Comparison of ENCODE assay signal across 29 cellular contexts in genomic region chr6:137743493-137743892, GRCh38.
A peak's percentile ranks its signal among the peaks of the same experiment; 100 is the strongest.
DNase-seq lines count a peak whose midpoint lies in the region; ATAC-seq, FAIRE-seq and TF ChIP-seq lines count a peak whose summit lies in the region.
"Had no signal": no experiment of that assay in that cellular context is flagged by ENCODE, and none has a peak within 500 bp of the region (broad histone marks: within the 10 kb centered on the region; RNA-seq: fewer than 3 reads in every experiment).

No MANE protein-coding gene starts in this region.

- H3K36me3 ChIP-seq in mammary epithelial cell (ENCODE audit: insufficient read depth, low read length) (no peaks in the 10 kb centered on the region), breast epithelium (no peaks in the 10 kb centered on the region), PC-3 (ENCODE audit: low read depth, low read length) (no peaks in the 10 kb centered on the region), K562 (ENCODE audit: control insufficient read depth, insufficient read depth, low read length) (no peaks in the 10 kb centered on the region), tibial artery (no peaks in the 10 kb centered on the region)
- H3K36me3 ChIP-seq: left lung, pancreas, Peyer's patch, stomach had no signal

- H3K4me3 ChIP-seq in mammary epithelial cell (replicated peaks in 1 of 3; ENCODE audit: insufficient read depth in 1 of 3, low read depth in 2 of 3, low read length in 3 of 3) (no peak overlapping the region), breast epithelium (no peak overlapping the region), PC-3 (ENCODE audit: low read length) (no peak overlapping the region; the same call in 1 of the 2 replicates), K562 (no peak overlapping the region), tibial artery (no peak overlapping the region)
- H3K4me3 ChIP-seq: body of pancreas, left lung, pancreas, Peyer's patch, stomach had no signal

- CTCF ChIA-PET in mammary epithelial cell (lab: Charles Lee; ENCODE audit: low non-redundant PET) (no interaction called here), PC-3 (lab: Charles Lee) (no interaction called here), K562 (lab: Yijun Ruan, JAX; ENCODE audit: low intra/inter-chr PET ratio) (interaction anchor here (0.5 kb wide), 1 partner anchor 681 kb away, joined by 4 read pairs; no protein-coding TSS in a partner anchor)

- dilution Hi-C loops in mammary epithelial cell (cut with HindIII; ENCODE audit: low sequenced_read_pairs), result no loop called here

- DNase-seq in mammary epithelial cell (peak; percentile 87), breast epithelium (ENCODE audit: low spot score in 2 of 2) (no peak), PC-3 (peak; percentile 75), K562 (ENCODE audit: extremely low read depth in 1 of 4, low spot score in 3 of 4) (no peak), renal cortical epithelial cell (ENCODE audit: low read depth) (peak; percentile 29), GM19239 (ENCODE audit: insufficient read length, low spot score) (no peak), tibial artery (no peak)
- DNase-seq: activated CD4-positive, alpha-beta memory T cell treated with anti-CD3 and anti-CD28 coated beads for 36 hours; activated CD8-positive, alpha-beta memory T cell treated with anti-CD3 and anti-CD28 coated beads, Interleukin-2, amount 50 U/mL, for 48 hours; activated naive CD4-positive, alpha-beta T cell treated with anti-CD3 and anti-CD28 coated beads for 36 hours; body of pancreas; cerebellar nuclear complex; dermis blood vessel endothelial cell; hypothalamus; immature natural killer cell; IMR-90; left lung; mesenchymal stem cell; NCI-H1048; NCI-H1694; NCI-H748 treated with DMSO at 0.1 percent for 48 hours; pancreas; Peyer's patch; retina; SHP77 treated with DMSO at 0.1 percent for 48 hours; stomach had no signal

- no peak overlapping the region for H3K4me2 ChIP-seq in mammary epithelial cell (ENCODE audit: insufficient read depth, low read depth, low read length)
- peak overlapping the region; percentile 48 for H3K4me2 ChIP-seq in PC-3 (ENCODE audit: low read length)
- H3K4me2 ChIP-seq in K562 (ENCODE audit: insufficient read depth, low read length), result no peak overlapping the region

- H3K9me2 ChIP-seq in PC-3 (replicated peaks; ENCODE audit: low read length), result no peaks in the 10 kb centered on the region

- H3K9me1 ChIP-seq in K562 (ENCODE audit: control insufficient read depth, insufficient read depth, low read length), result no peaks in the 10 kb centered on the region

- no peak for TF ChIP-seq CTCF in mammary epithelial cell (conservative IDR thresholded peaks at IDR 0.05 in 1 of 2, IDR thresholded peaks at IDR 0.05 in 1 of 2; ENCODE audit: extremely low read depth in 1 of 2, insufficient read depth in 1 of 2, low read depth in 1 of 2, low read length in 2 of 2)
- TF ChIP-seq CTCF in breast epithelium (IDR thresholded peaks at IDR 0.05), result no peak
- no peak for TF ChIP-seq CTCF in PC-3 (conservative IDR thresholded peaks at IDR 0.05; ENCODE audit: low read depth, low read length)
- no peak for TF ChIP-seq CTCF in K562 (IDR thresholded peaks at IDR 0.05 in 2 of 3, conservative IDR thresholded peaks at IDR 0.05 in 1 of 3; ENCODE audit: insufficient read depth in 2 of 3, low read depth in 1 of 3, low read length in 3 of 3)
- no peak for TF ChIP-seq CTCF in tibial artery (IDR thresholded peaks at IDR 0.05)

- in situ Hi-C loops in mammary epithelial cell (cut with MboI; ENCODE audit: low sequenced_read_pairs in 2 of 2) (no loop called here), K562 (cut with MboI) (no loop called here)

- H2AFZ ChIP-seq in mammary epithelial cell (ENCODE audit: low read depth, low read length) (no peak overlapping the region), PC-3 (ENCODE audit: low read length) (no peak overlapping the region), K562 (ENCODE audit: low read depth, low read length) (no peak overlapping the region)

- H3K79me2 ChIP-seq in mammary epithelial cell (ENCODE audit: insufficient read depth, low read length) (no peaks in the 10 kb centered on the region), PC-3 (ENCODE audit: low read length) (no peaks in the 10 kb centered on the region), K562 (ENCODE audit: control insufficient read depth, insufficient read depth, low read length) (no peaks in the 10 kb centered on the region)

- H3K27ac ChIP-seq in mammary epithelial cell (ENCODE audit: insufficient read depth, low read depth, low read length) (no peak overlapping the region), breast epithelium (no peak overlapping the region), PC-3 (ENCODE audit: low read length) (peak overlapping the region; percentile 65), K562 (ENCODE audit: extremely low read depth, low read depth, low read length) (no peak overlapping the region), tibial artery (no peak overlapping the region)
- H3K27ac ChIP-seq: body of pancreas, left lung, pancreas, Peyer's patch, stomach had no signal

- H3K9me3 ChIP-seq in mammary epithelial cell (replicated peaks; ENCODE audit: insufficient read depth, low read length), result no peaks in the 10 kb centered on the region
- H3K9me3 ChIP-seq in breast epithelium, result no peaks in the 10 kb centered on the region
- H3K9me3 ChIP-seq in PC-3 (ENCODE audit: low read length), result no peaks in the 10 kb centered on the region
- H3K9me3 ChIP-seq in K562 (replicated peaks; ENCODE audit: control insufficient read depth, insufficient read depth, low read depth, low read length), result no peaks in the 10 kb centered on the region
- no peaks in the 10 kb centered on the region for H3K9me3 ChIP-seq in tibial artery
- H3K9me3 ChIP-seq: body of pancreas, left lung, pancreas, Peyer's patch, stomach had no signal

- H4K20me1 ChIP-seq in mammary epithelial cell (ENCODE audit: insufficient read depth, low read length), result no peaks in the 10 kb centered on the region
- no peaks in the 10 kb centered on the region for H4K20me1 ChIP-seq in PC-3 (ENCODE audit: low read length)
- no peaks in the 10 kb centered on the region for H4K20me1 ChIP-seq in K562 (replicated peaks; ENCODE audit: control insufficient read depth, insufficient read depth, low read length)

- FAIRE-seq in K562 (lab: Jason Lieb, UNC) (no peak), GM19239 (lab: Jason Lieb, UNC) (no peak)
- FAIRE-seq: endometrium, pancreas had no signal

- intact Hi-C loops in mammary epithelial cell (cut with micrococcal nuclease), result no loop called here
- intact Hi-C loops in breast epithelium (cut with DNase I; ENCODE audit: low total_unique reads), result no loop called here
- intact Hi-C loops in PC-3 (cut with micrococcal nuclease), result no loop called here
- intact Hi-C loops in K562 (cut with micrococcal nuclease), result no loop called here
- intact Hi-C loops in tibial artery (cut with DNase I; ENCODE audit: low total_unique reads), result no loop called here

- no peak for TF ChIP-seq EP300 in K562 (IDR thresholded peaks at IDR 0.05; ENCODE audit: low read length)

- H3K9ac ChIP-seq in mammary epithelial cell (ENCODE audit: insufficient read depth, low read length) (no peak overlapping the region), PC-3 (ENCODE audit: low read length) (no peak overlapping the region), K562 (ENCODE audit: insufficient read depth in 1 of 2, low read depth in 2 of 2, low read length in 2 of 2) (no peak overlapping the region)

- no peaks in the 10 kb centered on the region for H3F3A ChIP-seq in PC-3 (ENCODE audit: low read length, unreplicated experiment)

- no peak for TF ChIP-seq POLR2A in breast epithelium (IDR thresholded peaks at IDR 0.05)
- TF ChIP-seq POLR2A in K562 (conservative IDR thresholded peaks at IDR 0.05), result no peak

- ATAC-seq in PC-3 (peak; percentile 78), K562 (no peak), HG03432 (IDR thresholded peaks at IDR 0.05; ENCODE audit: unreplicated experiment) (no peak)
- ATAC-seq: body of pancreas; CD8-positive, alpha-beta T cell; left lung; pancreas had no signal

- POLR2A ChIA-PET in PC-3 (lab: Charles Lee; ENCODE audit: unreplicated experiment), result no interaction called here
- POLR2A ChIA-PET in K562 (lab: Yijun Ruan, JAX), result interaction anchor here (0.7 to 1.0 kb wide), 3 partner anchors 14 to 818 kb away, joined by 3 read pairs; no protein-coding TSS in a partner anchor

- TF ChIP-seq RAD21 in K562 (CRISPR knock-in tag; conservative IDR thresholded peaks at IDR 0.05 in 1 of 2, IDR thresholded peaks at IDR 0.05 in 1 of 2), result no peak

- BruUV-seq in mammary epithelial cell (replicated peaks; lab: Mats Ljungman, UMichigan), result no TSS peak
- BruUV-seq in PC-3 (replicated peaks; lab: Mats Ljungman, UMichigan), result no TSS peak
- no TSS peak for BruUV-seq in K562 (replicated peaks; lab: Mats Ljungman, UMichigan)

- H3K4me1 ChIP-seq in mammary epithelial cell (ENCODE audit: insufficient read depth, low read length) (peaks cover 10% of the 10 kb centered on the region), breast epithelium (no peaks in the 10 kb centered on the region), PC-3 (ENCODE audit: insufficient read depth, low read length) (peaks cover 24% of the 10 kb centered on the region), K562 (replicated peaks in 1 of 2; ENCODE audit: control insufficient read depth in 2 of 2, insufficient read depth in 2 of 2, low read length in 2 of 2) (no peaks in the 10 kb centered on the region; a peak in 1 of 5 replicates), tibial artery (peaks cover 0 to 4% (median 0%) of the 10 kb centered on the region in 4 donors)
- H3K4me1 ChIP-seq: body of pancreas, pancreas had no signal

- no peaks in the 10 kb centered on the region for H3K27me3 ChIP-seq in mammary epithelial cell (ENCODE audit: insufficient read depth, low read length)
- no peaks in the 10 kb centered on the region for H3K27me3 ChIP-seq in breast epithelium
- H3K27me3 ChIP-seq in PC-3 (ENCODE audit: low read length), result no peaks in the 10 kb centered on the region
- H3K27me3 ChIP-seq in K562 (ENCODE audit: control insufficient read depth in 2 of 2, insufficient read depth in 2 of 2, low read length in 2 of 2), result peaks cover 8 to 18% of the 10 kb centered on the region in 2 experiments; a peak in 4 of 5 replicates
- no peaks in the 10 kb centered on the region for H3K27me3 ChIP-seq in tibial artery
- H3K27me3 ChIP-seq: body of pancreas, left lung, pancreas, Peyer's patch, stomach had no signal

- WGBS in mammary epithelial cell (ENCODE audit: low coverage, missing lambda C conversion rate), result 53% methylated on average over 4 of the region's 4 CpGs
- 32% methylated on average over 4 of the region's 4 CpGs for whole genome bisulfite sequencing in K562 (ENCODE audit: insufficient coverage, low coverage, missing lambda C conversion rate)

TF ChIP-seq in K562, 482 proteins besides CTCF, POLR2A, EP300 and RAD21 (continues in another document):
- TF ChIP-seq ARID1B (IDR thresholded peaks at IDR 0.05), result 0 out of 2 replicates have a peak, but pooled peaks have one; percentile 12

Comparison
In these comparisons a context has a peak if more than half of its experiments do, and no peak if none do; other contexts are left out.
1. DNase-seq: peak in mammary epithelial cell (single experiment), PC-3 (single experiment) and renal cortical epithelial cell (single experiment); none in breast epithelium (0 of 2), K562 (0 of 4), GM19239 (single experiment) and tibial artery (0 of 2).